ENCODE assay signal across 1 cellular context in the genomic region with DNA sequence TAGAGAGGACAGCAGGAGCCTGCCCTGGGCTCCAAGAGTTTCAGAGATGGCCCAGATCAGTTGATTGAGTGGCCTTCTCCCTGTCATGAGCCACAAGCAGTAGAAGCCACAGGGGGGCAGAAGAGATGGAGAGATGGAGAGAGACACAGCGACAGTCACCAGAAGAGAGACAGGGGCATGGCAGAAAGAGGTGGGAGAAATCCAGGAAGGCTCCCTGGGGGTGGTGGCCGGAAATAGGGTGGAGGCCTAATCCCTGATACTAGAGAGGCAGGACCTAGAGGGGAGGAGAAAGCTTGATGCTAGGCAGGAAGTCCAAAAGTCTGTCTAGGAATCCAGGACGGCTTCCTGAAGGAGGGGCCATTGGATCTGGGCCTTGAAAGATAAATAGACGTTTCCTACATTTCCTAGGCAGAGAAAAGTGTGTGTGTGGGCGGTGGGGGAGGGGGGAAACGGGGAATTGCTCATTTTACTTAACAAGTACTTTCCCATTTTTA.
A peak's percentile ranks its signal among the peaks of the same experiment; 100 is the strongest.
TF ChIP-seq lines count a peak whose summit lies in the region.

No MANE protein-coding gene starts in this region.

TF ChIP-seq in K562, 482 proteins besides CTCF, POLR2A, EP300 and RAD21 (continued from another document and continues in another):
- TF ChIP-seq, protein P1, sequence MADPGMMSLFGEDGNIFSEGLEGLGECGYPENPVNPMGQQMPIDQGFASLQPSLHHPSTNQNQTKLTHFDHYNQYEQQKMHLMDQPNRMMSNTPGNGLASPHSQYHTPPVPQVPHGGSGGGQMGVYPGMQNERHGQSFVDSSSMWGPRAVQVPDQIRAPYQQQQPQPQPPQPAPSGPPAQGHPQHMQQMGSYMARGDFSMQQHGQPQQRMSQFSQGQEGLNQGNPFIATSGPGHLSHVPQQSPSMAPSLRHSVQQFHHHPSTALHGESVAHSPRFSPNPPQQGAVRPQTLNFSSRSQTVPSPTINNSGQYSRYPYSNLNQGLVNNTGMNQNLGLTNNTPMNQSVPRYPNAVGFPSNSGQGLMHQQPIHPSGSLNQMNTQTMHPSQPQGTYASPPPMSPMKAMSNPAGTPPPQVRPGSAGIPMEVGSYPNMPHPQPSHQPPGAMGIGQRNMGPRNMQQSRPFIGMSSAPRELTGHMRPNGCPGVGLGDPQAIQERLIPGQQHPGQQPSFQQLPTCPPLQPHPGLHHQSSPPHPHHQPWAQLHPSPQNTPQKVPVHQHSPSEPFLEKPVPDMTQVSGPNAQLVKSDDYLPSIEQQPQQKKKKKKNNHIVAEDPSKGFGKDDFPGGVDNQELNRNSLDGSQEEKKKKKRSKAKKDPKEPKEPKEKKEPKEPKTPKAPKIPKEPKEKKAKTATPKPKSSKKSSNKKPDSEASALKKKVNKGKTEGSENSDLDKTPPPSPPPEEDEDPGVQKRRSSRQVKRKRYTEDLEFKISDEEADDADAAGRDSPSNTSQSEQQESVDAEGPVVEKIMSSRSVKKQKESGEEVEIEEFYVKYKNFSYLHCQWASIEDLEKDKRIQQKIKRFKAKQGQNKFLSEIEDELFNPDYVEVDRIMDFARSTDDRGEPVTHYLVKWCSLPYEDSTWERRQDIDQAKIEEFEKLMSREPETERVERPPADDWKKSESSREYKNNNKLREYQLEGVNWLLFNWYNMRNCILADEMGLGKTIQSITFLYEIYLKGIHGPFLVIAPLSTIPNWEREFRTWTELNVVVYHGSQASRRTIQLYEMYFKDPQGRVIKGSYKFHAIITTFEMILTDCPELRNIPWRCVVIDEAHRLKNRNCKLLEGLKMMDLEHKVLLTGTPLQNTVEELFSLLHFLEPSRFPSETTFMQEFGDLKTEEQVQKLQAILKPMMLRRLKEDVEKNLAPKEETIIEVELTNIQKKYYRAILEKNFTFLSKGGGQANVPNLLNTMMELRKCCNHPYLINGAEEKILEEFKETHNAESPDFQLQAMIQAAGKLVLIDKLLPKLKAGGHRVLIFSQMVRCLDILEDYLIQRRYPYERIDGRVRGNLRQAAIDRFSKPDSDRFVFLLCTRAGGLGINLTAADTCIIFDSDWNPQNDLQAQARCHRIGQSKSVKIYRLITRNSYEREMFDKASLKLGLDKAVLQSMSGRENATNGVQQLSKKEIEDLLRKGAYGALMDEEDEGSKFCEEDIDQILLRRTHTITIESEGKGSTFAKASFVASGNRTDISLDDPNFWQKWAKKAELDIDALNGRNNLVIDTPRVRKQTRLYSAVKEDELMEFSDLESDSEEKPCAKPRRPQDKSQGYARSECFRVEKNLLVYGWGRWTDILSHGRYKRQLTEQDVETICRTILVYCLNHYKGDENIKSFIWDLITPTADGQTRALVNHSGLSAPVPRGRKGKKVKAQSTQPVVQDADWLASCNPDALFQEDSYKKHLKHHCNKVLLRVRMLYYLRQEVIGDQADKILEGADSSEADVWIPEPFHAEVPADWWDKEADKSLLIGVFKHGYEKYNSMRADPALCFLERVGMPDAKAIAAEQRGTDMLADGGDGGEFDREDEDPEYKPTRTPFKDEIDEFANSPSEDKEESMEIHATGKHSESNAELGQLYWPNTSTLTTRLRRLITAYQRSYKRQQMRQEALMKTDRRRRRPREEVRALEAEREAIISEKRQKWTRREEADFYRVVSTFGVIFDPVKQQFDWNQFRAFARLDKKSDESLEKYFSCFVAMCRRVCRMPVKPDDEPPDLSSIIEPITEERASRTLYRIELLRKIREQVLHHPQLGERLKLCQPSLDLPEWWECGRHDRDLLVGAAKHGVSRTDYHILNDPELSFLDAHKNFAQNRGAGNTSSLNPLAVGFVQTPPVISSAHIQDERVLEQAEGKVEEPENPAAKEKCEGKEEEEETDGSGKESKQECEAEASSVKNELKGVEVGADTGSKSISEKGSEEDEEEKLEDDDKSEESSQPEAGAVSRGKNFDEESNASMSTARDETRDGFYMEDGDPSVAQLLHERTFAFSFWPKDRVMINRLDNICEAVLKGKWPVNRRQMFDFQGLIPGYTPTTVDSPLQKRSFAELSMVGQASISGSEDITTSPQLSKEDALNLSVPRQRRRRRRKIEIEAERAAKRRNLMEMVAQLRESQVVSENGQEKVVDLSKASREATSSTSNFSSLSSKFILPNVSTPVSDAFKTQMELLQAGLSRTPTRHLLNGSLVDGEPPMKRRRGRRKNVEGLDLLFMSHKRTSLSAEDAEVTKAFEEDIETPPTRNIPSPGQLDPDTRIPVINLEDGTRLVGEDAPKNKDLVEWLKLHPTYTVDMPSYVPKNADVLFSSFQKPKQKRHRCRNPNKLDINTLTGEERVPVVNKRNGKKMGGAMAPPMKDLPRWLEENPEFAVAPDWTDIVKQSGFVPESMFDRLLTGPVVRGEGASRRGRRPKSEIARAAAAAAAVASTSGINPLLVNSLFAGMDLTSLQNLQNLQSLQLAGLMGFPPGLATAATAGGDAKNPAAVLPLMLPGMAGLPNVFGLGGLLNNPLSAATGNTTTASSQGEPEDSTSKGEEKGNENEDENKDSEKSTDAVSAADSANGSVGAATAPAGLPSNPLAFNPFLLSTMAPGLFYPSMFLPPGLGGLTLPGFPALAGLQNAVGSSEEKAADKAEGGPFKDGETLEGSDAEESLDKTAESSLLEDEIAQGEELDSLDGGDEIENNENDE (IDR thresholded peaks at IDR 0.05; ENCODE audit: low read depth, low read length) = no peak
- TF ChIP-seq KLF6 (CRISPR knock-in tag; IDR thresholded peaks at IDR 0.05; ENCODE audit: borderline replicate concordance) (no peak), HDAC8 (tag; IDR thresholded peaks at IDR 0.05) (no peak), CREB1 (IDR thresholded peaks at IDR 0.05) (no peak), CREB1 (CRISPR knock-in tag; IDR thresholded peaks at IDR 0.05) (peak; percentile 22; the same call in 1 of the 2 replicates), ZNF224 (CRISPR knock-in tag; IDR thresholded peaks at IDR 0.05) (no peak), HNRNPK (IDR thresholded peaks at IDR 0.05; ENCODE audit: low read depth, low read length, poor library complexity, severe bottlenecking) (no peak), GTF2E2 (tag; IDR thresholded peaks at IDR 0.05) (no peak), NR3C1 (CRISPR knock-in tag; IDR thresholded peaks at IDR 0.05) (no peak)
- TF ChIP-seq, protein P2, sequence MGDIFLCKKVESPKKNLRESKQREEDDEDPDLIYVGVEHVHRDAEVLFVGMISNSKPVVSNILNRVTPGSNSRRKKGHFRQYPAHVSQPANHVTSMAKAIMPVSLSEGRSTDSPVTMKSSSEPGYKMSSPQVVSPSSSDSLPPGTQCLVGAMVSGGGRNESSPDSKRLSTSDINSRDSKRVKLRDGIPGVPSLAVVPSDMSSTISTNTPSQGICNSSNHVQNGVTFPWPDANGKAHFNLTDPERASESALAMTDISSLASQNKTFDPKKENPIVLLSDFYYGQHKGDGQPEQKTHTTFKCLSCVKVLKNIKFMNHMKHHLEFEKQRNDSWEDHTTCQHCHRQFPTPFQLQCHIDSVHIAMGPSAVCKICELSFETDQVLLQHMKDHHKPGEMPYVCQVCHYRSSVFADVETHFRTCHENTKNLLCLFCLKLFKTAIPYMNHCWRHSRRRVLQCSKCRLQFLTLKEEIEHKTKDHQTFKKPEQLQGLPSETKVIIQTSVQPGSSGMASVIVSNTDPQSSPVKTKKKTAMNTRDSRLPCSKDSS (IDR thresholded peaks at IDR 0.05; ENCODE audit: low read depth, partially characterized antibody) = no peak
- TF ChIP-seq, protein P3, sequence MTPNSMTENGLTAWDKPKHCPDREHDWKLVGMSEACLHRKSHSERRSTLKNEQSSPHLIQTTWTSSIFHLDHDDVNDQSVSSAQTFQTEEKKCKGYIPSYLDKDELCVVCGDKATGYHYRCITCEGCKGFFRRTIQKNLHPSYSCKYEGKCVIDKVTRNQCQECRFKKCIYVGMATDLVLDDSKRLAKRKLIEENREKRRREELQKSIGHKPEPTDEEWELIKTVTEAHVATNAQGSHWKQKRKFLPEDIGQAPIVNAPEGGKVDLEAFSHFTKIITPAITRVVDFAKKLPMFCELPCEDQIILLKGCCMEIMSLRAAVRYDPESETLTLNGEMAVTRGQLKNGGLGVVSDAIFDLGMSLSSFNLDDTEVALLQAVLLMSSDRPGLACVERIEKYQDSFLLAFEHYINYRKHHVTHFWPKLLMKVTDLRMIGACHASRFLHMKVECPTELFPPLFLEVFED (CRISPR knock-in tag; conservative IDR thresholded peaks at IDR 0.05) = no peak
- TF ChIP-seq, protein P4, sequence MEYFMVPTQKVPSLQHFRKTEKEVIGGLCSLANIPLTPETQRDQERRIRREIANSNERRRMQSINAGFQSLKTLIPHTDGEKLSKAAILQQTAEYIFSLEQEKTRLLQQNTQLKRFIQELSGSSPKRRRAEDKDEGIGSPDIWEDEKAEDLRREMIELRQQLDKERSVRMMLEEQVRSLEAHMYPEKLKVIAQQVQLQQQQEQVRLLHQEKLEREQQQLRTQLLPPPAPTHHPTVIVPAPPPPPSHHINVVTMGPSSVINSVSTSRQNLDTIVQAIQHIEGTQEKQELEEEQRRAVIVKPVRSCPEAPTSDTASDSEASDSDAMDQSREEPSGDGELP (CRISPR knock-in tag; IDR thresholded peaks at IDR 0.05; ENCODE audit: borderline replicate concordance) = peak; percentile 18; the same call in 1 of the 2 replicates
- TF ChIP-seq, protein P5, sequence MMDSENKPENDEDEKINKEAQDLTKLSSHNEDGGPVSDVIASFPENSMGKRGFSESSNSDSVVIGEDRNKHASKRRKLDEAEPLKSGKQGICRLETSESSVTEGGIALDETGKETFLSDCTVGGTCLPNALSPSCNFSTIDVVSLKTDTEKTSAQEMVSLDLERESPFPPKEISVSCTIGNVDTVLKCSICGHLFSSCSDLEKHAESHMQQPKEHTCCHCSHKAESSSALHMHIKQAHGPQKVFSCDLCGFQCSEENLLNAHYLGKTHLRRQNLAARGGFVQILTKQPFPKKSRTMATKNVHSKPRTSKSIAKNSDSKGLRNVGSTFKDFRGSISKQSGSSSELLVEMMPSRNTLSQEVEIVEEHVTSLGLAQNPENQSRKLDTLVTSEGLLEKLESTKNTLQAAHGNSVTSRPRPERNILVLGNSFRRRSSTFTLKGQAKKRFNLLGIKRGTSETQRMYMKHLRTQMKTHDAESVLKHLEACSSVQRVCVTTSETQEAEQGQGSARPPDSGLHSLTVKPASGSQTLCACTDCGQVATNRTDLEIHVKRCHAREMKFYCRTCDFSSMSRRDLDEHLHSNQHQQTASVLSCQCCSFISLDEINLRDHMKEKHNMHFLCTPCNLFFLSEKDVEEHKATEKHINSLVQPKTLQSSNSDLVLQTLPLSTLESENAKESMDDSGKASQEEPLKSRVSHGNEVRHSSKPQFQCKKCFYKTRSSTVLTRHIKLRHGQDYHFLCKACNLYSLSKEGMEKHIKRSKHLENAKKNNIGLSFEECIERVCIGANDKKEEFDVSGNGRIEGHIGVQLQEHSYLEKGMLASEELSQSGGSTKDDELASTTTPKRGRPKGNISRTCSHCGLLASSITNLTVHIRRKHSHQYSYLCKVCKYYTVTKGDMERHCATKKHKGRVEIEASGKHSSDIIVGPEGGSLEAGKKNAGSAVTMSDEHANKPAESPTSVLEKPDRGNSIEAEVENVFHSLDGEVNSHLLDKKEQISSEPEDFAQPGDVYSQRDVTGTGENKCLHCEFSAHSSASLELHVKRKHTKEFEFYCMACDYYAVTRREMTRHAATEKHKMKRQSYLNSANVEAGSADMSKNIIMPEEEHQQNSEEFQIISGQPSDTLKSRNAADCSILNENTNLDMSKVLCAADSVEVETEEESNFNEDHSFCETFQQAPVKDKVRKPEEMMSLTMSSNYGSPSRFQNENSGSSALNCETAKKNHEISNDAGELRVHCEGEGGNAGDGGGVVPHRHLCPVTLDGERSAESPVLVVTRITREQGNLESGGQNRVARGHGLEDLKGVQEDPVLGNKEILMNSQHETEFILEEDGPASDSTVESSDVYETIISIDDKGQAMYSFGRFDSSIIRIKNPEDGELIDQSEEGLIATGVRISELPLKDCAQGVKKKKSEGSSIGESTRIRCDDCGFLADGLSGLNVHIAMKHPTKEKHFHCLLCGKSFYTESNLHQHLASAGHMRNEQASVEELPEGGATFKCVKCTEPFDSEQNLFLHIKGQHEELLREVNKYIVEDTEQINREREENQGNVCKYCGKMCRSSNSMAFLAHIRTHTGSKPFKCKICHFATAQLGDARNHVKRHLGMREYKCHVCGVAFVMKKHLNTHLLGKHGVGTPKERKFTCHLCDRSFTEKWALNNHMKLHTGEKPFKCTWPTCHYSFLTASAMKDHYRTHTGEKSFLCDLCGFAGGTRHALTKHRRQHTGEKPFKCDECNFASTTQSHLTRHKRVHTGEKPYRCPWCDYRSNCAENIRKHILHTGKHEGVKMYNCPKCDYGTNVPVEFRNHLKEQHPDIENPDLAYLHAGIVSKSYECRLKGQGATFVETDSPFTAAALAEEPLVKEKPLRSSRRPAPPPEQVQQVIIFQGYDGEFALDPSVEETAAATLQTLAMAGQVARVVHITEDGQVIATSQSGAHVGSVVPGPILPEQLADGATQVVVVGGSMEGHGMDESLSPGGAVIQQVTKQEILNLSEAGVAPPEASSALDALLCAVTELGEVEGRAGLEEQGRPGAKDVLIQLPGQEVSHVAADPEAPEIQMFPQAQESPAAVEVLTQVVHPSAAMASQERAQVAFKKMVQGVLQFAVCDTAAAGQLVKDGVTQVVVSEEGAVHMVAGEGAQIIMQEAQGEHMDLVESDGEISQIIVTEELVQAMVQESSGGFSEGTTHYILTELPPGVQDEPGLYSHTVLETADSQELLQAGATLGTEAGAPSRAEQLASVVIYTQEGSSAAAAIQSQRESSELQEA (IDR thresholded peaks at IDR 0.05; ENCODE audit: low read depth) = no peak
